ENCODE assay signal across 8 cellular contexts in the genomic region with DNA sequence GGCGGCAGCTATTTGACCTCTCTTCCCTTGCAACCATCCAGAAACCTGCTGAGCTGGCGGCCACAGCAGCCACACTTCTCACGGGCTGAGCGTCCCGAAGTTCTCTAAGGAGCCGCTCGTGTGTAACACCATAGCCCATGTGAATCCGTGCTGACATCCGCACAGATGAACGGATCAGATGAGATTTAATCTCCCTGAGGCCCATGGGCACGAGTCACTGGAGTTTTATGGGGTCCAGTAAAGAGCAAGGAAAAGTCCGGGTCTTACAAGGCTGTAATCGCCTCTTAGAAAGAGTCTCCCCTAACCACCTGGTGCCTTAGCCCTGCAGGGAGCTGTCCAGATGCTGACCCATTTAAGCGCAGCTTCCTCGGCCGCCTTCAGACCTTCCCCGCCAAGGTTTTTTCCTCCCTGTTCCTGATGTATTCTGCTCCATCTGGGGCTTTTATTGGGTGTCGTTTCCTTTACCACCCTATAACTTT. TPM values are rescaled to one million over a fixed set of nuclear protein-coding genes. Genes with fewer than 3 reads are reported as not detected.
DNase-seq lines count a peak whose midpoint lies in the region; ATAC-seq, FAIRE-seq and TF ChIP-seq lines count a peak whose summit lies in the region.

No MANE protein-coding gene starts in this region.

- no peak overlapping the region for H4K5ac ChIP-seq in IMR-90 (ENCODE audit: low read depth, low read length)

- H3K27ac Mint-ChIP-seq in CD4-positive, alpha-beta T cell: no peak overlapping the region

- no peak overlapping the region for H3K4me3 ChIP-seq in IMR-90 (ENCODE audit: insufficient read depth, low read depth, low read length)
- H3K4me3 ChIP-seq in astrocyte of the cerebellum (ENCODE audit: low read depth, low read length): no peak overlapping the region
- no peak overlapping the region for H3K4me3 ChIP-seq in kidney epithelial cell (ENCODE audit: low read depth, low read length)

- H3K4me1 Mint-ChIP-seq in CD4-positive, alpha-beta T cell (ENCODE audit: low read depth): no peaks in the 10 kb centered on the region

- 6% methylated on average over 10 of the region's 18 CpGs; no CpG with 5 or more reads in 1 of the 2 experiments for WGBS in IMR-90 (ENCODE audit: extremely low coverage in 2 of 2, insufficient read length in 1 of 2), 2 experiments

- no peak for TF ChIP-seq POLR2A in IMR-90 (IDR thresholded peaks at IDR 0.05; ENCODE audit: low read depth, low read length)

- POLR2A ChIA-PET in CD4-positive, alpha-beta T cell (lab: Charles Lee): no interaction called here
- POLR2A ChIA-PET in IMR-90 (lab: Charles Lee; ENCODE audit: unreplicated experiment): no interaction called here

- no peak for TF ChIP-seq CTCF in CD4-positive, alpha-beta T cell (IDR thresholded peaks at IDR 0.05)
- TF ChIP-seq CTCF in IMR-90 (conservative IDR thresholded peaks at IDR 0.05; ENCODE audit: low read depth, low read length): no peak
- TF ChIP-seq CTCF in astrocyte of the cerebellum (IDR thresholded peaks at IDR 0.05; ENCODE audit: low read depth, low read length, missing control alignments): no peak
- no peak for TF ChIP-seq CTCF in kidney epithelial cell (IDR thresholded peaks at IDR 0.05; ENCODE audit: insufficient read depth, low read length, poor library complexity, severe bottlenecking)

- no peak overlapping the region for H3K27ac ChIP-seq in CD4-positive, alpha-beta T cell (ENCODE audit: low read depth, low read length)
- no peak overlapping the region for H3K27ac ChIP-seq in IMR-90 (ENCODE audit: insufficient read depth, low read length)

- H2BK120ac ChIP-seq in IMR-90 (ENCODE audit: low read depth, low read length): no peak overlapping the region

- dilution Hi-C loops in IMR-90 (cut with HindIII; ENCODE audit: low sequenced_read_pairs, unreplicated experiment): no loop called here

- no peak overlapping the region for H2AK5ac ChIP-seq in IMR-90 (ENCODE audit: low read depth, low read length)

- H3K14ac ChIP-seq in IMR-90 (replicated peaks; ENCODE audit: low read depth, low read length): no peak overlapping the region

- H4K8ac ChIP-seq in IMR-90 (ENCODE audit: low read depth in 2 of 2, low read length in 2 of 2): no peak overlapping the region

- no peak overlapping the region for H2AK9ac ChIP-seq in IMR-90 (replicated peaks; ENCODE audit: low read depth, low read length, poor library complexity)

- FAIRE-seq in urothelium cell line (lab: Jason Lieb, UNC): no peak

- CTCF ChIA-PET in CD4-positive, alpha-beta T cell (lab: Charles Lee): no interaction called here
- CTCF ChIA-PET in IMR-90 (lab: Yijun Ruan, JAX): no interaction called here

- no peak overlapping the region for H3K23ac ChIP-seq in IMR-90 (ENCODE audit: low read depth, low read length)

- no peak overlapping the region for H3K4me2 ChIP-seq in IMR-90 (ENCODE audit: low read depth, low read length)

- in situ Hi-C loops in IMR-90 (cut with MboI; ENCODE audit: low sequenced_read_pairs): no loop called here
- in situ Hi-C loops in astrocyte of the cerebellum (cut with HindIII; ENCODE audit: low sequenced_read_pairs): no loop called here

- H3K18ac ChIP-seq in IMR-90 (ENCODE audit: low read depth, low read length): no peak overlapping the region

- H3K9ac ChIP-seq in IMR-90 (ENCODE audit: low read depth, low read length): no peak overlapping the region

- H4K91ac ChIP-seq in IMR-90 (ENCODE audit: insufficient read depth, low read depth, low read length): no peak overlapping the region

- H3K9me3 Mint-ChIP-seq in CD4-positive, alpha-beta T cell: no peaks in the 10 kb centered on the region

- H2BK15ac ChIP-seq in IMR-90 (ENCODE audit: low read depth, low read length): no peak overlapping the region

- no peak overlapping the region for H3K56ac ChIP-seq in IMR-90 (ENCODE audit: extremely low read depth, insufficient read depth, low read length)

- no peaks in the 10 kb centered on the region for H3K36me3 Mint-ChIP-seq in CD4-positive, alpha-beta T cell (ENCODE audit: low read depth)

- no TSS peak for BruUV-seq in IMR-90 (replicated peaks; lab: Mats Ljungman, UMichigan)

- H3K79me1 ChIP-seq in IMR-90 (ENCODE audit: low read depth in 1 of 2, low read length in 2 of 2): no peaks in the 10 kb centered on the region

- peak; percentile 32 for ATAC-seq in CD4-positive, alpha-beta T cell (ENCODE audit: poor library complexity)
- ATAC-seq in IMR-90 (ENCODE audit: low read depth): peak; percentile 100
- no peak for ATAC-seq in HG03196 (IDR thresholded peaks at IDR 0.05; ENCODE audit: unreplicated experiment)
- no peak for ATAC-seq in HG02642 (IDR thresholded peaks at IDR 0.05; ENCODE audit: poor library complexity, unreplicated experiment)

- H3K36me3 ChIP-seq in IMR-90 (ENCODE audit: control insufficient read depth, insufficient read depth, low read length) (no peaks in the 10 kb centered on the region), kidney epithelial cell (ENCODE audit: control insufficient read depth, insufficient read depth, low read length) (no peaks in the 10 kb centered on the region)

- peaks cover 50% of the 10 kb centered on the region for H3K27me3 ChIP-seq in CD4-positive, alpha-beta T cell (ENCODE audit: control insufficient read depth, insufficient read depth, low read length)
- peaks cover 18% of the 10 kb centered on the region for H3K27me3 ChIP-seq in IMR-90 (ENCODE audit: control insufficient read depth, insufficient read depth, low read length)
- H3K27me3 ChIP-seq in kidney epithelial cell (ENCODE audit: control insufficient read depth, insufficient read depth, low read length): peaks cover 13% of the 10 kb centered on the region

- TF ChIP-seq RAD21 in IMR-90 (IDR thresholded peaks at IDR 0.05; ENCODE audit: low read length): no peak

- no peak overlapping the region for H2AFZ ChIP-seq in IMR-90 (replicated peaks; ENCODE audit: low read length, poor library complexity)

- intact Hi-C loops in CD4-positive, alpha-beta T cell (cut with DNase I, micrococcal nuclease): no loop called here
- intact Hi-C loops in IMR-90 (cut with micrococcal nuclease): no loop called here

- peaks cover 80% of the 10 kb centered on the region for H3K27me3 Mint-ChIP-seq in CD4-positive, alpha-beta T cell

- no peak overlapping the region for H2BK5ac ChIP-seq in IMR-90 (ENCODE audit: low read depth, low read length, poor library complexity, severe bottlenecking)

- H3K4ac ChIP-seq in IMR-90 (ENCODE audit: low read depth, low read length): no peak overlapping the region

- H4K20me1 ChIP-seq in IMR-90 (ENCODE audit: insufficient read depth, low read length): no peaks in the 10 kb centered on the region

- H3K9me1 ChIP-seq in IMR-90 (ENCODE audit: insufficient read depth, low read length): no peaks in the 10 kb centered on the region

- no peak overlapping the region for H2BK20ac ChIP-seq in IMR-90 (ENCODE audit: low read depth, low read length)

- H3K4me3 Mint-ChIP-seq in CD4-positive, alpha-beta T cell: no peak overlapping the region

- peak in 2 of 10 experiments; percentile 11 to 17 for DNase-seq in CD4-positive, alpha-beta T cell
- DNase-seq in IMR-90 (peak; percentile 73), astrocyte of the cerebellum (ENCODE audit: low read depth) (peak; percentile 70), kidney epithelial cell (ENCODE audit: low read depth) (peak; percentile 38), urothelium cell line (ENCODE audit: low spot score) (peak; percentile 80)
- DNase-seq in activated CD4-positive, CD25-positive, alpha-beta regulatory T cell (lab: John Stamatoyannopoulos, UW): no peak

- H3K9me3 ChIP-seq in CD4-positive, alpha-beta T cell (ENCODE audit: control insufficient read depth, low read length): no peaks in the 10 kb centered on the region
- H3K9me3 ChIP-seq in IMR-90 (ENCODE audit: control insufficient read depth, insufficient read depth, low read length): no peaks in the 10 kb centered on the region

- H3K4me1 ChIP-seq in IMR-90 (ENCODE audit: control insufficient read depth, insufficient read depth, low read length): no peaks in the 10 kb centered on the region

TF ChIP-seq in IMR-90, 13 proteins besides CTCF, POLR2A, EP300 and RAD21:
- TF ChIP-seq, protein P1, sequence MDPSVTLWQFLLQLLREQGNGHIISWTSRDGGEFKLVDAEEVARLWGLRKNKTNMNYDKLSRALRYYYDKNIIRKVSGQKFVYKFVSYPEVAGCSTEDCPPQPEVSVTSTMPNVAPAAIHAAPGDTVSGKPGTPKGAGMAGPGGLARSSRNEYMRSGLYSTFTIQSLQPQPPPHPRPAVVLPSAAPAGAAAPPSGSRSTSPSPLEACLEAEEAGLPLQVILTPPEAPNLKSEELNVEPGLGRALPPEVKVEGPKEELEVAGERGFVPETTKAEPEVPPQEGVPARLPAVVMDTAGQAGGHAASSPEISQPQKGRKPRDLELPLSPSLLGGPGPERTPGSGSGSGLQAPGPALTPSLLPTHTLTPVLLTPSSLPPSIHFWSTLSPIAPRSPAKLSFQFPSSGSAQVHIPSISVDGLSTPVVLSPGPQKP (IDR thresholded peaks at IDR 0.05; ENCODE audit: borderline replicate concordance, low read depth, low read length): no peak
- TF ChIP-seq MXI1 (IDR thresholded peaks at IDR 0.05; ENCODE audit: borderline replicate concordance, low read depth, low read length) (peak; percentile 62), RCOR1 (IDR thresholded peaks at IDR 0.05; ENCODE audit: insufficient replicate concordance, low read length) (peak; percentile 36)

RNA-seq across cellular contexts. Expression of a gene that starts 5.5 kb away (rescaled TPM):
- total RNA-seq in CD4-positive, alpha-beta T cell: not detected
- not detected in 2 replicates for total RNA-seq in IMR-90 (2012; rRNA removed)
- not detected in 2 replicates for polyA plus RNA-seq in IMR-90 (2012; rRNA removed)
- polyA plus RNA-seq in IMR-90 (2012; cell fraction: cytosol; rRNA removed): not detected in 2 replicates
- not detected in 2 replicates for polyA plus RNA-seq in IMR-90 (2012; cell fraction: nucleus; rRNA removed; ENCODE audit: low replicate concordance)
- total RNA-seq in kidney epithelial cell: not detected in 2 replicates

Comparison
In these comparisons a context has a peak if more than half of its experiments do, and no peak if none do; other contexts are left out.
1. ATAC-seq: peak in CD4-positive, alpha-beta T cell (single experiment) and IMR-90 (single experiment); none in HG03196 (single experiment) and HG02642 (single experiment).
2. DNase-seq: peak in IMR-90 (single experiment), astrocyte of the cerebellum (single experiment), kidney epithelial cell (single experiment) and urothelium cell line (single experiment); none in activated CD4-positive, CD25-positive, alpha-beta regulatory T cell (0 of 4).